8 cellular contexts compared by ENCODE assay signal in genomic region chr10:79242620-79243152, GRCh38.
DNase-seq lines count a peak whose midpoint lies in the region; ATAC-seq and TF ChIP-seq lines count a peak whose summit lies in the region.

No MANE protein-coding gene starts in this region.

- H3K4me3 ChIP-seq in BLaER1 (peak overlapping the region; percentile 87), IMR-90 (ENCODE audit: insufficient read depth, low read depth, low read length) (peak overlapping the region; percentile 7; the same call in 1 of the 2 replicates), iPS-18a (ENCODE audit: low read length) (peak overlapping the region; percentile 61), skeletal muscle tissue (ENCODE audit: low read length in 3 of 3) (peak overlapping the region; percentile 51 to 67 (median 61))

- no peak for TF ChIP-seq CTCF in IMR-90 (conservative IDR thresholded peaks at IDR 0.05; ENCODE audit: low read depth, low read length)
- no peak for TF ChIP-seq CTCF in brain (conservative IDR thresholded peaks at IDR 0.05)

- H3K4me2 ChIP-seq in BLaER1, result peak overlapping the region; percentile 97
- H3K4me2 ChIP-seq in IMR-90 (ENCODE audit: low read depth, low read length), result peak overlapping the region; percentile 59

- no peak overlapping the region for H2BK15ac ChIP-seq in IMR-90 (ENCODE audit: low read depth, low read length)

- peak overlapping the region; percentile 77 for H3K4me3 Mint-ChIP-seq in T-helper 2 cell treated with Interferon-gamma antibody and Interleukin-4, amounts not matched to agents 5 μg/mL and 100 μg/mL, for 36 hours
- H3K4me3 Mint-ChIP-seq in brain, result peak overlapping the region; percentile 47 to 87 (median 58)

- H4K20me1 ChIP-seq in BLaER1, result peaks cover 83% of the 10 kb centered on the region
- H4K20me1 ChIP-seq in IMR-90 (ENCODE audit: insufficient read depth, low read length), result peaks cover 87% of the 10 kb centered on the region

- peak overlapping the region; percentile 56 for H2AK9ac ChIP-seq in IMR-90 (replicated peaks; ENCODE audit: low read depth, low read length, poor library complexity)

- H3K27ac ChIP-seq in BLaER1, result peak overlapping the region; percentile 78
- peak overlapping the region; percentile 26; the same call in 1 of the 2 replicates for H3K27ac ChIP-seq in IMR-90 (ENCODE audit: insufficient read depth, low read length)
- no peak overlapping the region for H3K27ac ChIP-seq in iPS-18a (ENCODE audit: low read length)
- peak overlapping the region; percentile 72 for H3K27ac ChIP-seq in skeletal muscle tissue (ENCODE audit: low read depth, low read length)

- intact Hi-C loops in IMR-90 (cut with micrococcal nuclease), result no loop called here

- POLR2A ChIA-PET in IMR-90 (lab: Charles Lee; ENCODE audit: unreplicated experiment), result no interaction called here

- DNase-seq in IMR-90 (peak; percentile 87), cerebellar cortex (ENCODE audit: low spot score) (no peak)
- DNase-seq in T-helper 2 cell treated with Interferon-gamma antibody and Interleukin-4, amounts not matched to agents 5 μg/mL and 100 μg/mL, for 36 hours (ENCODE audit: low spot score), result peak; percentile 79

- peak; percentile 34 for ATAC-seq in GM19351 (IDR thresholded peaks at IDR 0.05; ENCODE audit: unreplicated experiment)
- ATAC-seq in IMR-90 (ENCODE audit: low read depth), result peak; percentile 73

- no peaks in the 10 kb centered on the region for H3K9me3 Mint-ChIP-seq in T-helper 2 cell treated with Interferon-gamma antibody and Interleukin-4, amounts not matched to agents 5 μg/mL and 100 μg/mL, for 36 hours
- no peaks in the 10 kb centered on the region for H3K9me3 Mint-ChIP-seq in brain

- dilution Hi-C loops in IMR-90 (cut with HindIII; ENCODE audit: low sequenced_read_pairs, unreplicated experiment), result no loop called here

- H3K23ac ChIP-seq in IMR-90 (ENCODE audit: low read depth, low read length), result no peak overlapping the region

- H4K8ac ChIP-seq in IMR-90 (ENCODE audit: low read depth in 2 of 2, low read length in 2 of 2), result no peak overlapping the region

- H3K9me1 ChIP-seq in IMR-90 (ENCODE audit: insufficient read depth, low read length), result peaks cover 60% of the 10 kb centered on the region

- H2BK120ac ChIP-seq in IMR-90 (ENCODE audit: low read depth, low read length), result no peak overlapping the region

- in situ Hi-C loops in IMR-90 (cut with MboI; ENCODE audit: low sequenced_read_pairs), result no loop called here

- peak; percentile 11; the same call in 1 of the 2 replicates for TF ChIP-seq RAD21 in IMR-90 (IDR thresholded peaks at IDR 0.05; ENCODE audit: low read length)

- peak overlapping the region; percentile 57 for H2BK5ac ChIP-seq in IMR-90 (ENCODE audit: low read depth, low read length, poor library complexity, severe bottlenecking)

- WGBS in IMR-90 (ENCODE audit: extremely low coverage in 2 of 2, insufficient read length in 1 of 2), 2 experiments, result 2% methylated on average over 19 of the region's 60 CpGs; no CpG with 5 or more reads in 1 of the 2 experiments

- no peak overlapping the region for H3K18ac ChIP-seq in IMR-90 (ENCODE audit: low read depth, low read length)

- no peak overlapping the region for H4K5ac ChIP-seq in IMR-90 (ENCODE audit: low read depth, low read length)

- H3K79me1 ChIP-seq in IMR-90 (ENCODE audit: low read depth in 1 of 2, low read length in 2 of 2), result peaks cover 44 to 87% of the 10 kb centered on the region in 2 experiments

- H3K9me3 ChIP-seq in BLaER1, result no peaks in the 10 kb centered on the region
- H3K9me3 ChIP-seq in IMR-90 (ENCODE audit: control insufficient read depth, insufficient read depth, low read length), result no peaks in the 10 kb centered on the region
- no peaks in the 10 kb centered on the region for H3K9me3 ChIP-seq in iPS-18a (ENCODE audit: control insufficient read depth, low read depth, low read length)
- no peaks in the 10 kb centered on the region for H3K9me3 ChIP-seq in skeletal muscle tissue (ENCODE audit: control insufficient read depth in 3 of 3, low read length in 3 of 3)

- H4K91ac ChIP-seq in IMR-90 (ENCODE audit: insufficient read depth, low read depth, low read length), result no peak overlapping the region; the same call in 1 of the 2 replicates

- no peak overlapping the region for H3K56ac ChIP-seq in IMR-90 (ENCODE audit: extremely low read depth, insufficient read depth, low read length)

- no peak overlapping the region for H3K14ac ChIP-seq in IMR-90 (replicated peaks; ENCODE audit: low read depth, low read length)

- no TSS peak for BruUV-seq in IMR-90 (replicated peaks; lab: Mats Ljungman, UMichigan)

- H3K9ac ChIP-seq in BLaER1 (peak overlapping the region; percentile 95; the same call in 1 of the 2 replicates), IMR-90 (ENCODE audit: low read depth, low read length) (no peak overlapping the region), iPS-18a (ENCODE audit: low read length) (no peak overlapping the region), skeletal muscle tissue (ENCODE audit: low read depth in 1 of 3, low read length in 3 of 3) (peak overlapping the region in 1 of 3 donors; percentile 70)

- peak; percentile 39; the same call in 1 of the 2 replicates for TF ChIP-seq POLR2A in IMR-90 (IDR thresholded peaks at IDR 0.05; ENCODE audit: low read depth, low read length)

- no peaks in the 10 kb centered on the region for H3K36me3 Mint-ChIP-seq in T-helper 2 cell treated with Interferon-gamma antibody and Interleukin-4, amounts not matched to agents 5 μg/mL and 100 μg/mL, for 36 hours (ENCODE audit: low read depth)
- H3K36me3 Mint-ChIP-seq in brain, result no peaks in the 10 kb centered on the region

- peaks cover 40% of the 10 kb centered on the region for H3K4me1 Mint-ChIP-seq in T-helper 2 cell treated with Interferon-gamma antibody and Interleukin-4, amounts not matched to agents 5 μg/mL and 100 μg/mL, for 36 hours (ENCODE audit: low read depth)
- H3K4me1 Mint-ChIP-seq in brain, result peaks cover 83% of the 10 kb centered on the region

- H3K27ac Mint-ChIP-seq in T-helper 2 cell treated with Interferon-gamma antibody and Interleukin-4, amounts not matched to agents 5 μg/mL and 100 μg/mL, for 36 hours, result peak overlapping the region; percentile 68
- peak overlapping the region in 1 of 5 experiments; percentile 80 for H3K27ac Mint-ChIP-seq in brain

- H3K27me3 Mint-ChIP-seq in T-helper 2 cell treated with Interferon-gamma antibody and Interleukin-4, amounts not matched to agents 5 μg/mL and 100 μg/mL, for 36 hours (ENCODE audit: low read depth), result no peaks in the 10 kb centered on the region
- peaks cover 4% of the 10 kb centered on the region for H3K27me3 Mint-ChIP-seq in brain

- H3K27me3 ChIP-seq in BLaER1 (no peaks in the 10 kb centered on the region), IMR-90 (ENCODE audit: control insufficient read depth, insufficient read depth, low read length) (no peaks in the 10 kb centered on the region), iPS-18a (ENCODE audit: control insufficient read depth, insufficient read depth, low read length) (peaks cover 62% of the 10 kb centered on the region), skeletal muscle tissue (ENCODE audit: control insufficient read depth in 3 of 3, insufficient read depth in 3 of 3, low read length in 3 of 3) (no peaks in the 10 kb centered on the region)

- H3K4ac ChIP-seq in IMR-90 (ENCODE audit: low read depth, low read length), result 0 out of 2 replicates have a peak overlapping the region, but pooled peaks have one; percentile 26

- CTCF ChIA-PET in IMR-90 (lab: Yijun Ruan, JAX), result no interaction called here

- no peak overlapping the region for H2BK20ac ChIP-seq in IMR-90 (ENCODE audit: low read depth, low read length)

- H2AK5ac ChIP-seq in IMR-90 (ENCODE audit: low read depth, low read length), result no peak overlapping the region

- H3K4me1 ChIP-seq in BLaER1 (peaks cover 83% of the 10 kb centered on the region), IMR-90 (ENCODE audit: control insufficient read depth, insufficient read depth, low read length) (peaks cover 52% of the 10 kb centered on the region), iPS-18a (ENCODE audit: control insufficient read depth, low read depth, low read length) (peaks cover 34% of the 10 kb centered on the region), skeletal muscle tissue (ENCODE audit: control insufficient read depth in 3 of 3, insufficient read depth in 3 of 3, low read length in 3 of 3) (peaks cover 69 to 74% (median 74%) of the 10 kb centered on the region in 3 donors)

- H2AFZ ChIP-seq in IMR-90 (replicated peaks; ENCODE audit: low read length, poor library complexity), result peak overlapping the region; percentile 81

- H3K36me3 ChIP-seq in BLaER1, result peaks cover 19% of the 10 kb centered on the region; the same call in 1 of the 2 replicates
- H3K36me3 ChIP-seq in IMR-90 (ENCODE audit: control insufficient read depth, insufficient read depth, low read length), result peaks cover 6% of the 10 kb centered on the region
- H3K36me3 ChIP-seq in iPS-18a (ENCODE audit: control insufficient read depth, low read depth, low read length), result no peaks in the 10 kb centered on the region
- peaks cover 0 to 5% (median 0%) of the 10 kb centered on the region in 3 donors for H3K36me3 ChIP-seq in skeletal muscle tissue (ENCODE audit: control insufficient read depth in 3 of 3, insufficient read depth in 3 of 3, low read length in 3 of 3)

TF ChIP-seq in IMR-90, 13 proteins besides CTCF, POLR2A, EP300 and RAD21:
- TF ChIP-seq RCOR1 (IDR thresholded peaks at IDR 0.05; ENCODE audit: insufficient replicate concordance, low read length), result no peak
- no peak for TF ChIP-seq CEBPB (IDR thresholded peaks at IDR 0.05; ENCODE audit: low read depth, low read length)
- no peak for TF ChIP-seq NFE2L2 (IDR thresholded peaks at IDR 0.05; ENCODE audit: low read depth, low read length)
- peak; percentile 63; the same call in 1 of the 2 replicates for TF ChIP-seq MAZ (IDR thresholded peaks at IDR 0.05; ENCODE audit: borderline replicate concordance, low read depth, low read length)
- TF ChIP-seq MXI1 (IDR thresholded peaks at IDR 0.05; ENCODE audit: borderline replicate concordance, low read depth, low read length), result peak; percentile 83; the same call in 1 of the 2 replicates
- TF ChIP-seq, protein P1, sequence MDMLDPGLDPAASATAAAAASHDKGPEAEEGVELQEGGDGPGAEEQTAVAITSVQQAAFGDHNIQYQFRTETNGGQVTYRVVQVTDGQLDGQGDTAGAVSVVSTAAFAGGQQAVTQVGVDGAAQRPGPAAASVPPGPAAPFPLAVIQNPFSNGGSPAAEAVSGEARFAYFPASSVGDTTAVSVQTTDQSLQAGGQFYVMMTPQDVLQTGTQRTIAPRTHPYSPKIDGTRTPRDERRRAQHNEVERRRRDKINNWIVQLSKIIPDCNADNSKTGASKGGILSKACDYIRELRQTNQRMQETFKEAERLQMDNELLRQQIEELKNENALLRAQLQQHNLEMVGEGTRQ (IDR thresholded peaks at IDR 0.05; ENCODE audit: low read depth, low read length), result no peak
- no peak for TF ChIP-seq SMC3 (IDR thresholded peaks at IDR 0.05; ENCODE audit: low read depth, low read length)
- peak; percentile 78; the same call in 1 of the 2 replicates for TF ChIP-seq BHLHE40 (IDR thresholded peaks at IDR 0.05; ENCODE audit: low read depth, low read length)
TF ChIP-seq in IMR-90: peak in this region for 3.

Comparison
In these comparisons a context has a peak if more than half of its experiments do, and no peak if none do; other contexts are left out.
1. H3K4me3 ChIP-seq: peak in every context shown above with its lines; median percentile 87 in BLaER1; 61 in iPS-18a; 61 in skeletal muscle tissue; 7 in IMR-90.